30 cellular contexts compared by ENCODE assay signal in the genomic region with DNA sequence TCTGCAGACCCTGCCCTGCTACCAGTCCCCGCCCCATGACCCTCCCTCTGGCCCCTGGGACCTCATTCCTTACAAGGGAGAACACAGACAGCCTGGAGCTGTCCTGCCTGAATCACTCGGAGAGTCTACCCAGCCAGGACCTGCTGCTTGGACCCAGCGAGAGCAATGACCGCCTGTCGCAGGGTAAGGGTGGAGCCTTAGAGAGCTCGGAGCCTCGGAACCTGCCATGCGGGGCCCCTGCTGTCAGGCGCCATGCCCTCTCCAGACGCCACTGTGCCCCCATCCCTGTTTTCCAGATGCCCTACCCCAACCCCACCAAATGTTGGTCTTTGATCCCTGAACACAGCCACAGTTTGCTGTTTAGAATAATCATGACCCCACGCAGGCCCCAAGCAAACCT. TPM values are rescaled to one million over a fixed set of nuclear protein-coding genes. Genes with fewer than 3 reads are reported as not detected.
"Had no signal": no experiment of that assay in that cellular context is flagged by ENCODE, and none has a peak within 500 bp of the region (broad histone marks: within the 10 kb centered on the region; RNA-seq: fewer than 3 reads in every experiment).

No MANE protein-coding gene starts in this region.

- ATAC-seq: activated CD4-positive, alpha-beta T cell treated with anti-CD3 and anti-CD28 coated beads for 36 hours; activated CD8-positive, alpha-beta memory T cell treated with anti-CD3 and anti-CD28 coated beads, Interleukin-2, amount 10 ng/mL, durations not matched to agents 7 days and 5 days; activated CD8-positive, alpha-beta T cell treated with anti-CD3 and anti-CD28 coated beads, Interleukin-2, amount 10 ng/mL, durations not matched to agents 7 days and 5 days; activated naive CD8-positive, alpha-beta T cell treated with anti-CD3 and anti-CD28 coated beads, Interleukin-2, amount 50 U/mL, for 24 hours; body of pancreas; gastroesophageal sphincter had no signal

- H3K27me3 Mint-ChIP-seq: activated CD4-positive, alpha-beta memory T cell treated with anti-CD3 and anti-CD28 coated beads for 36 hours; activated CD4-positive, alpha-beta T cell treated with anti-CD3 and anti-CD28 coated beads for 36 hours; activated CD4-positive, alpha-beta T cell treated with anti-CD3 and anti-CD28 coated beads, Interleukin-2, amount 10 ng/mL, durations not matched to agents 24 days and 14 days; activated CD8-positive, alpha-beta memory T cell treated with anti-CD3 and anti-CD28 coated beads, Interleukin-2, amount 10 ng/mL, durations not matched to agents 7 days and 5 days; activated naive CD4-positive, alpha-beta T cell treated with anti-CD3 and anti-CD28 coated beads, Interleukin-2, amount 50 U/mL, for 24 hours; activated naive CD8-positive, alpha-beta T cell treated with anti-CD3 and anti-CD28 coated beads for 36 hours; activated naive CD8-positive, alpha-beta T cell treated with anti-CD3 and anti-CD28 coated beads, Interleukin-2, amount 50 U/mL, for 24 hours had no signal

- H3K27ac Mint-ChIP-seq: activated CD4-positive, alpha-beta memory T cell treated with anti-CD3 and anti-CD28 coated beads for 36 hours; activated CD4-positive, alpha-beta T cell treated with anti-CD3 and anti-CD28 coated beads for 36 hours; activated CD4-positive, alpha-beta T cell treated with anti-CD3 and anti-CD28 coated beads, Interleukin-2, amount 10 ng/mL, durations not matched to agents 24 days and 14 days; activated CD8-positive, alpha-beta memory T cell treated with anti-CD3 and anti-CD28 coated beads, Interleukin-2, amount 10 ng/mL, durations not matched to agents 7 days and 5 days; activated CD8-positive, alpha-beta T cell treated with anti-CD3 and anti-CD28 coated beads, Interleukin-2, amount 10 ng/mL, durations not matched to agents 7 days and 5 days; activated naive CD4-positive, alpha-beta T cell treated with anti-CD3 and anti-CD28 coated beads for 36 hours; activated naive CD4-positive, alpha-beta T cell treated with anti-CD3 and anti-CD28 coated beads, Interleukin-2, amount 50 U/mL, for 24 hours; activated naive CD8-positive, alpha-beta T cell treated with anti-CD3 and anti-CD28 coated beads for 36 hours; activated naive CD8-positive, alpha-beta T cell treated with anti-CD3 and anti-CD28 coated beads, Interleukin-2, amount 50 U/mL, for 24 hours; activated T-helper 1 cell treated with anti-CD3 and anti-CD28 coated beads, Interleukin-12 subunit alpha, Interleukin-12 subunit beta, Interleukin-2, Interleukin-4 antibody, amounts not matched to agents 30 ng/mL and 10 ng/mL and 1 ng/mL, durations not matched to agents 14 hours and 24 hours and 36 hours; activated T-helper 2 cell treated with anti-CD3 and anti-CD28 coated beads, Interferon-gamma antibody, Interleukin-2, Interleukin-4, amounts not matched to agents 10 μg/mL and 5 μg/mL and 100 μg/mL, durations not matched to agents 14 hours and 24 hours and 36 hours had no signal

- H3K27me3 ChIP-seq: adrenal gland, body of pancreas, esophagus squamous epithelium, gastroesophageal sphincter had no signal

- H3K9me3 ChIP-seq: adrenal gland, body of pancreas, esophagus squamous epithelium, gastroesophageal sphincter had no signal

- H3K4me3 Mint-ChIP-seq: activated CD4-positive, alpha-beta memory T cell treated with anti-CD3 and anti-CD28 coated beads for 36 hours; activated CD4-positive, alpha-beta T cell treated with anti-CD3 and anti-CD28 coated beads for 36 hours; activated CD4-positive, alpha-beta T cell treated with anti-CD3 and anti-CD28 coated beads, Interleukin-2, amount 10 ng/mL, durations not matched to agents 24 days and 14 days; activated CD8-positive, alpha-beta memory T cell treated with anti-CD3 and anti-CD28 coated beads, Interleukin-2, amount 10 ng/mL, durations not matched to agents 7 days and 5 days; activated CD8-positive, alpha-beta T cell treated with anti-CD3 and anti-CD28 coated beads, Interleukin-2, amount 10 ng/mL, durations not matched to agents 7 days and 5 days; activated naive CD4-positive, alpha-beta T cell treated with anti-CD3 and anti-CD28 coated beads for 36 hours; activated naive CD4-positive, alpha-beta T cell treated with anti-CD3 and anti-CD28 coated beads, Interleukin-2, amount 50 U/mL, for 24 hours; activated naive CD8-positive, alpha-beta T cell treated with anti-CD3 and anti-CD28 coated beads for 36 hours; activated naive CD8-positive, alpha-beta T cell treated with anti-CD3 and anti-CD28 coated beads, Interleukin-2, amount 50 U/mL, for 24 hours; activated T-helper 1 cell treated with anti-CD3 and anti-CD28 coated beads, Interleukin-12 subunit alpha, Interleukin-12 subunit beta, Interleukin-2, Interleukin-4 antibody, amounts not matched to agents 30 ng/mL and 10 ng/mL and 1 ng/mL, durations not matched to agents 14 hours and 24 hours and 36 hours had no signal

- H3K9me3 Mint-ChIP-seq: activated CD4-positive, alpha-beta memory T cell treated with anti-CD3 and anti-CD28 coated beads for 36 hours; activated CD4-positive, alpha-beta T cell treated with anti-CD3 and anti-CD28 coated beads, Interleukin-2, amount 10 ng/mL, durations not matched to agents 24 days and 14 days; activated naive CD4-positive, alpha-beta T cell treated with anti-CD3 and anti-CD28 coated beads for 36 hours; activated naive CD4-positive, alpha-beta T cell treated with anti-CD3 and anti-CD28 coated beads, Interleukin-2, amount 50 U/mL, for 24 hours; activated naive CD8-positive, alpha-beta T cell treated with anti-CD3 and anti-CD28 coated beads for 36 hours; activated naive CD8-positive, alpha-beta T cell treated with anti-CD3 and anti-CD28 coated beads, Interleukin-2, amount 50 U/mL, for 24 hours; activated T-helper 1 cell treated with anti-CD3 and anti-CD28 coated beads, Interleukin-12 subunit alpha, Interleukin-12 subunit beta, Interleukin-2, Interleukin-4 antibody, amounts not matched to agents 30 ng/mL and 10 ng/mL and 1 ng/mL, durations not matched to agents 14 hours and 24 hours and 36 hours; activated T-helper 2 cell treated with anti-CD3 and anti-CD28 coated beads, Interferon-gamma antibody, Interleukin-2, Interleukin-4, amounts not matched to agents 10 μg/mL and 5 μg/mL and 100 μg/mL, durations not matched to agents 14 hours and 24 hours and 36 hours had no signal

- DNase-seq: activated CD4-positive, alpha-beta memory T cell treated with anti-CD3 and anti-CD28 coated beads for 36 hours; activated CD4-positive, alpha-beta T cell treated with anti-CD3 and anti-CD28 coated beads for 36 hours; activated CD4-positive, alpha-beta T cell treated with anti-CD3 and anti-CD28 coated beads, Interleukin-2, amount 10 ng/mL, durations not matched to agents 24 days and 14 days; activated CD4-positive, CD25-positive, alpha-beta regulatory T cell; activated CD4-positive, CD25-positive, alpha-beta regulatory T cell treated with anti-CD3 and anti-CD28 coated beads, Interleukin-2, amount 50 U/mL, for 72 hours; activated CD8-positive, alpha-beta memory T cell treated with anti-CD3 and anti-CD28 coated beads, Interleukin-2, amount 10 ng/mL, durations not matched to agents 7 days and 5 days; activated CD8-positive, alpha-beta memory T cell treated with anti-CD3 and anti-CD28 coated beads, Interleukin-2, amount 50 U/mL, for 4 hours; activated CD8-positive, alpha-beta T cell treated with anti-CD3 and anti-CD28 coated beads, Interleukin-2, amount 10 ng/mL, durations not matched to agents 7 days and 5 days; activated effector memory CD4-positive, alpha-beta T cell treated with anti-CD3 and anti-CD28 coated beads, Interleukin-2, amount 50 U/mL, for 16 hours; activated naive CD4-positive, alpha-beta T cell treated with anti-CD3 and anti-CD28 coated beads for 36 hours; activated naive CD8-positive, alpha-beta T cell treated with anti-CD3 and anti-CD28 coated beads for 36 hours; activated naive CD8-positive, alpha-beta T cell treated with anti-CD3 and anti-CD28 coated beads, Interleukin-2, amount 50 U/mL, for 24 hours; activated T-cell treated with anti-CD3 and anti-CD28 coated beads, Interleukin-2, amount 50 U/mL, for 1 hour; activated T-cell treated with anti-CD3 and anti-CD28 coated beads, Interleukin-2, amount 50 U/mL, for 48 hours; adrenal gland; amygdala; aorta; body of pancreas; caudate nucleus; cortex of kidney; dermis blood vessel endothelial cell; effector CD8-positive, alpha-beta T cell; esophagus squamous epithelium; foreskin melanocyte; T-helper 2 cell had no signal

- H3K27ac ChIP-seq: adrenal gland, body of pancreas, epithelial cell of prostate, esophagus squamous epithelium, gastroesophageal sphincter had no signal

- H3K36me3 Mint-ChIP-seq: activated naive CD4-positive, alpha-beta T cell treated with anti-CD3 and anti-CD28 coated beads, Interleukin-2, amount 50 U/mL, for 24 hours had no signal

- H3K4me3 ChIP-seq: adrenal gland, body of pancreas, esophagus squamous epithelium, gastroesophageal sphincter had no signal

RNA-seq across cellular contexts. Expression of a gene that starts 9.1 kb away (rescaled TPM):
- total RNA-seq: body of pancreas, dermis blood vessel endothelial cell had no signal
